ENCODE assay signal across 16 cellular contexts in genomic region chr6:163364641-163365040, GRCh38. TPM values are rescaled to one million over a fixed set of nuclear protein-coding genes. Genes with fewer than 3 reads are reported as not detected.
DNase-seq lines count a peak whose midpoint lies in the region; ATAC-seq lines count a peak whose summit lies in the region.
"Had no signal": no experiment of that assay in that cellular context is flagged by ENCODE, and none has a peak within 500 bp of the region (broad histone marks: within the 10 kb centered on the region; RNA-seq: fewer than 3 reads in every experiment).

No MANE protein-coding gene starts in this region.

- WGBS in right cardiac atrium: 70% methylated on average over 13 of the region's 13 CpGs

- H3K9me3 ChIP-seq in right cardiac atrium (ENCODE audit: control insufficient read depth, low read length): no peaks in the 10 kb centered on the region
- H3K9me3 ChIP-seq: A549; BLaER1 treated with 17β-estradiol and CSF1 and Interleukin-3, amounts not matched to agents 10 nM and 100 nM; Caco-2 had no signal

- H3K4me1 ChIP-seq in right cardiac atrium (ENCODE audit: control insufficient read depth, insufficient read depth, low read length): no peaks in the 10 kb centered on the region
- H3K4me1 ChIP-seq: A549, Caco-2 had no signal

- DNase-seq in activated effector memory CD4-positive, alpha-beta T cell treated with anti-CD3 and anti-CD28 coated beads, Interleukin-2, amount 50 U/mL, for 16 hours: peak; percentile 14
- DNase-seq in activated effector memory CD4-positive, alpha-beta T cell treated with Interleukin-2 at 50 U/mL for 16 hours: no peak
- peak; percentile 39 to 68 (median 56) for DNase-seq in right cardiac atrium
- no peak for DNase-seq in cardiac septum (ENCODE audit: low spot score)
- no peak for DNase-seq in nucleus accumbens (lab: John Stamatoyannopoulos, UW)
- DNase-seq: AML-193; Caco-2; Calu3; CD4-positive, alpha-beta T cell; CD8-positive, alpha-beta T cell; DMS79 treated with DMSO at 0.1 percent for 48 hours; GF-D8 had no signal

- peak; percentile 78 to 89 for ATAC-seq in right cardiac atrium
- ATAC-seq: A549; CD8-positive, alpha-beta T cell had no signal

- H3K4me3 ChIP-seq in right cardiac atrium (ENCODE audit: low read length): no peak overlapping the region
- H3K4me3 ChIP-seq: A549; BLaER1 treated with 17β-estradiol and CSF1 and Interleukin-3, amounts not matched to agents 10 nM and 100 nM had no signal

- intact Hi-C loops in right cardiac atrium (cut with DNase I): loop anchor here in 1 of 4 donors (5.0 kb wide), 1 partner anchor 38 kb away; no protein-coding TSS in a partner anchor
- intact Hi-C loops in cardiac septum (cut with DNase I): no loop called here

- no peaks in the 10 kb centered on the region for H3K27me3 ChIP-seq in right cardiac atrium (ENCODE audit: control insufficient read depth, insufficient read depth)
- H3K27me3 ChIP-seq: BLaER1 treated with 17β-estradiol and CSF1 and Interleukin-3, amounts not matched to agents 10 nM and 100 nM had no signal

- H3K27ac ChIP-seq in right cardiac atrium (ENCODE audit: low read length): peak overlapping the region; percentile 19
- H3K27ac ChIP-seq: 22Rv1; A549; BLaER1 treated with 17β-estradiol and CSF1 and Interleukin-3, amounts not matched to agents 10 nM and 100 nM; C4-2B had no signal

RNA-seq across cellular contexts. Expression of gene QKI, which starts 49.9 kb away (rescaled TPM):
- total RNA-seq in right cardiac atrium (100 to 1,000 TPM; 373 to 415 (median 375) TPM), cardiac septum (460 TPM)
- 100 TPM for polyA plus RNA-seq in right cardiac atrium

Comparison
In these comparisons a context has a peak if more than half of its experiments do, and no peak if none do; other contexts are left out.
1. DNase-seq: peak in activated effector memory CD4-positive, alpha-beta T cell treated with anti-CD3 and anti-CD28 coated beads, Interleukin-2, amount 50 U/mL, for 16 hours (single experiment) and right cardiac atrium (3 of 3); none in activated effector memory CD4-positive, alpha-beta T cell treated with Interleukin-2 at 50 U/mL for 16 hours (single experiment), cardiac septum (single experiment) and nucleus accumbens (0 of 56).